In the genomic region with DNA sequence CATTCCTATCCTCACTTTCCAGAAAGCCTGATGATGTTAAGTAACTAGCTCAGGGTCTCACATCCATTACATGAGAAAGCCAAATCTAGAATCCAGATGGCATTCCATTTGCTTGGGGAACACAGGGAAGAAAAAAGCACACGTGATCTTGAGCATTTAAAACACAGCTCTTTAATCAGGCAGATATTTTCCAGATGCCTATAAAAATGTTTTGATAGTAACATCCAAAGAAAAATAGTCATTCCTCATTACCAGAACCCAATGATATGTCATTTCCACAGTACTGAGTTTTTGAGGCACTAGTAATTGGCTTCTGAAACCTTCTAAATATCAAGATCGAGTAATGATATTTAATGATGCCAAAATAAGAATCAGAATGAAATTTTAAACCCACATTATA, we compare ENCODE assay signal across 26 cellular contexts.
"Had no signal": no experiment of that assay in that cellular context is flagged by ENCODE, and none has a peak within 500 bp of the region (broad histone marks: within the 10 kb centered on the region; RNA-seq: fewer than 3 reads in every experiment).

No MANE protein-coding gene starts in this region.

- DNase-seq: colonic mucosa; effector CD8-positive, alpha-beta T cell; erythroblast; esophagus squamous epithelium; hypothalamus; immature natural killer cell; islet precursor cell; kidney glomerular epithelial cell; left colon; left ventricle myocardium inferior; lower lobe of right lung; naive thymus-derived CD8-positive, alpha-beta T cell; nephron progenitor cell; nucleus accumbens; stimulated activated CD4-positive, alpha-beta T cell treated with anti-CD3 and anti-CD28 coated beads, Interleukin-12 subunit alpha, Interleukin-12 subunit beta, amount 100 ng/mL, for 4 hours; stimulated activated CD4-positive, alpha-beta T cell treated with anti-CD3 and anti-CD28 coated beads, Interleukin-1b, Interleukin-23, amount 100 ng/mL, for 48 hours; stimulated activated CD4-positive, alpha-beta T cell treated with anti-CD3 and anti-CD28 coated beads, Interleukin-4, amount 100 ng/mL, for 1 hour; stimulated activated CD8-positive, alpha-beta memory T cell treated with anti-CD3 and anti-CD28 coated beads, Interleukin-4, amount 100 ng/mL, for 48 hours; stimulated activated naive CD4-positive, alpha-beta T cell; stimulated activated naive CD8-positive, alpha-beta T cell treated with anti-CD3 and anti-CD28 coated beads, Interleukin-15, amount 100 ng/mL, for 72 hours; thyroid gland; trophoblast cell had no signal

- H3K36me3 ChIP-seq: colonic mucosa, esophagus squamous epithelium, left ventricle myocardium inferior, lower lobe of right lung, prostate gland, right atrium auricular region, thyroid gland had no signal

- H3K9me3 ChIP-seq: colonic mucosa, esophagus squamous epithelium, left ventricle myocardium inferior, lower lobe of right lung, prostate gland, right atrium auricular region, thyroid gland had no signal

- H3K4me2 ChIP-seq: smooth muscle cell had no signal

- H3K27me3 ChIP-seq: colonic mucosa, esophagus squamous epithelium, right atrium auricular region, thyroid gland had no signal

- H3K4me1 ChIP-seq: colonic mucosa, esophagus squamous epithelium, left ventricle myocardium inferior, lower lobe of right lung, prostate gland, right atrium auricular region, thyroid gland had no signal

- H3K27ac ChIP-seq: colonic mucosa, esophagus squamous epithelium, left ventricle myocardium inferior, lower lobe of right lung, prostate gland, right atrium auricular region, thyroid gland had no signal

- H3K4me3 ChIP-seq: colonic mucosa, esophagus squamous epithelium, left ventricle myocardium inferior, lower lobe of right lung, prostate gland, right atrium auricular region, smooth muscle cell, thyroid gland had no signal

- ATAC-seq: left colon; lower lobe of right lung; naive thymus-derived CD8-positive, alpha-beta T cell; sciatic nerve; stimulated activated naive CD8-positive, alpha-beta T cell treated with anti-CD3 and anti-CD28 coated beads, Interleukin-15, amount 100 ng/mL, for 72 hours had no signal
